ENCODE assay signal across 20 cellular contexts in genomic region chr1:15110867-15111230, GRCh38. TPM values are rescaled to one million over a fixed set of nuclear protein-coding genes. Genes with fewer than 3 reads are reported as not detected.
DNase-seq lines count a peak whose midpoint lies in the region; ATAC-seq, FAIRE-seq and TF ChIP-seq lines count a peak whose summit lies in the region.
"Had no signal": no experiment of that assay in that cellular context is flagged by ENCODE, and none has a peak within 500 bp of the region (broad histone marks: within the 10 kb centered on the region; RNA-seq: fewer than 3 reads in every experiment).

No MANE protein-coding gene starts in this region.

- no peaks in the 10 kb centered on the region for H3K9me3 Mint-ChIP-seq in GM23338
- no peaks in the 10 kb centered on the region for H3K9me3 Mint-ChIP-seq in natural killer cell treated with Interleukin-12 subunit alpha and Interleukin-12 subunit beta and Interleukin-15 and Interleukin-18, amount 100 ng/mL, for 72 hours
- H3K9me3 Mint-ChIP-seq: CD14-positive monocyte had no signal

- H4K20me1 ChIP-seq in GM23338 (replicated peaks; ENCODE audit: insufficient read depth) (no peaks in the 10 kb centered on the region), K562 (replicated peaks; ENCODE audit: control insufficient read depth, insufficient read depth, low read length) (peaks cover 4% of the 10 kb centered on the region; the same call in 1 of the 2 replicates)

- H3K27me3 Mint-ChIP-seq in GM23338 (ENCODE audit: insufficient read depth, low read depth, poor library complexity) = peaks cover 8% of the 10 kb centered on the region
- H3K27me3 Mint-ChIP-seq in natural killer cell treated with Interleukin-12 subunit alpha and Interleukin-12 subunit beta and Interleukin-15 and Interleukin-18, amount 100 ng/mL, for 72 hours = peaks cover 0 to 3% of the 10 kb centered on the region in 2 donors

- peak; percentile 59 for ATAC-seq in GM23338
- ATAC-seq in K562 = no peak
- no peak for ATAC-seq in natural killer cell treated with Interleukin-12 subunit alpha and Interleukin-12 subunit beta and Interleukin-15 and Interleukin-18, amount 100 ng/mL, for 72 hours
- ATAC-seq: GM12878 had no signal

- no peaks in the 10 kb centered on the region for H3K9me2 ChIP-seq in GM23338 (ENCODE audit: insufficient read depth)

- H3K36me3 Mint-ChIP-seq in GM23338 (ENCODE audit: low read depth) = no peaks in the 10 kb centered on the region
- H3K36me3 Mint-ChIP-seq in natural killer cell treated with Interleukin-12 subunit alpha and Interleukin-12 subunit beta and Interleukin-15 and Interleukin-18, amount 100 ng/mL, for 72 hours = no peaks in the 10 kb centered on the region
- H3K36me3 Mint-ChIP-seq: CD14-positive monocyte had no signal

- DNase-seq in ELF-1 (ENCODE audit: low read depth, low spot score) (peak; percentile 62), GM23338 (ENCODE audit: low spot score) (peak; percentile 63), K562 (ENCODE audit: extremely low read depth in 1 of 4, low spot score in 3 of 4) (peak in 2 of 4 experiments; percentile 30 to 37), iPS-NIHi11 (ENCODE audit: low spot score) (peak; percentile 61), tibial nerve (ENCODE audit: low spot score in 2 of 2) (no peak), SW 1271 (lab: John Stamatoyannopoulos, UW) (no peak), NCI-H1092 treated with DMSO at 0.1 percent for 48 hours (lab: John Stamatoyannopoulos, UW) (no peak)
- no peak for DNase-seq in natural killer cell treated with Interleukin-12 subunit alpha and Interleukin-12 subunit beta and Interleukin-15 and Interleukin-18, amount 100 ng/mL, for 72 hours (ENCODE audit: low spot score)
- DNase-seq: AML-193, GOT3, Kasumi-1, NCI-H1105 treated with DMSO at 0.1 percent for 48 hours, NCI-H1694 treated with DMSO at 0.1 percent for 48 hours, NCI-H2107, NCI-H345 had no signal

- POLR2A ChIA-PET in K562 (lab: Yijun Ruan, JAX) = no interaction called here

- no peaks in the 10 kb centered on the region for H3K79me2 ChIP-seq in GM23338 (replicated peaks; ENCODE audit: insufficient read depth)
- no peaks in the 10 kb centered on the region for H3K79me2 ChIP-seq in K562 (ENCODE audit: control insufficient read depth, insufficient read depth, low read length)

- peak; percentile 60 to 69 for TF ChIP-seq CTCF in GM23338 (conservative IDR thresholded peaks at IDR 0.05; ENCODE audit: low read depth in 2 of 2)
- peak in 2 of 3 experiments; percentile 35 to 37; a peak in 4 of 6 replicates for TF ChIP-seq CTCF in K562 (IDR thresholded peaks at IDR 0.05 in 2 of 3, conservative IDR thresholded peaks at IDR 0.05 in 1 of 3; ENCODE audit: insufficient read depth in 2 of 3, low read depth in 1 of 3, low read length in 3 of 3)
- no peak for TF ChIP-seq CTCF in tibial nerve (IDR thresholded peaks at IDR 0.05)

- H3K9ac ChIP-seq in K562 (ENCODE audit: insufficient read depth in 1 of 2, low read depth in 2 of 2, low read length in 2 of 2) = no peak overlapping the region

- no peak for FAIRE-seq in K562 (lab: Jason Lieb, UNC)
- FAIRE-seq: G401.6, GM12878, GM18507 had no signal

- CTCF ChIA-PET in K562 (lab: Yijun Ruan, JAX; ENCODE audit: low intra/inter-chr PET ratio) = no interaction called here

- in situ Hi-C loops in K562 (cut with MboI) = no loop called here

- TF ChIP-seq POLR2A in K562 (conservative IDR thresholded peaks at IDR 0.05) (no peak), tibial nerve (IDR thresholded peaks at IDR 0.05) (no peak)

- H3K4me1 ChIP-seq in GM23338 (ENCODE audit: insufficient read depth) (peaks cover 26% of the 10 kb centered on the region), K562 (replicated peaks in 1 of 2; ENCODE audit: control insufficient read depth in 2 of 2, insufficient read depth in 2 of 2, low read length in 2 of 2) (no peaks in the 10 kb centered on the region), tibial nerve (no peaks in the 10 kb centered on the region)
- H3K4me1 ChIP-seq: SJSA1 had no signal

- H3K27ac Mint-ChIP-seq in GM23338 = no peak overlapping the region; the same call in 1 of the 2 replicates
- H3K27ac Mint-ChIP-seq in natural killer cell treated with Interleukin-12 subunit alpha and Interleukin-12 subunit beta and Interleukin-15 and Interleukin-18, amount 100 ng/mL, for 72 hours = no peak overlapping the region
- H3K27ac Mint-ChIP-seq: CD14-positive monocyte had no signal

- no peaks in the 10 kb centered on the region for H3K27me3 ChIP-seq in GM23338 (ENCODE audit: insufficient read depth)
- peaks cover 21 to 36% of the 10 kb centered on the region in 2 experiments for H3K27me3 ChIP-seq in K562 (ENCODE audit: control insufficient read depth in 2 of 2, insufficient read depth in 2 of 2, low read length in 2 of 2)
- no peaks in the 10 kb centered on the region for H3K27me3 ChIP-seq in tibial nerve
- H3K27me3 ChIP-seq: SJSA1 had no signal

- H3K27ac ChIP-seq in GM23338 (ENCODE audit: low read depth) (no peak overlapping the region), K562 (ENCODE audit: extremely low read depth, low read depth, low read length) (no peak overlapping the region), tibial nerve (no peak overlapping the region)
- H3K27ac ChIP-seq: SJSA1 had no signal

- H3K9me1 ChIP-seq in K562 (ENCODE audit: control insufficient read depth, insufficient read depth, low read length) = no peaks in the 10 kb centered on the region

- TF ChIP-seq EP300 in K562 (IDR thresholded peaks at IDR 0.05; ENCODE audit: low read length) (no peak), tibial nerve (IDR thresholded peaks at IDR 0.05) (no peak)

- no peak overlapping the region for H3K4me3 Mint-ChIP-seq in GM23338
- no peak overlapping the region for H3K4me3 Mint-ChIP-seq in natural killer cell treated with Interleukin-12 subunit alpha and Interleukin-12 subunit beta and Interleukin-15 and Interleukin-18, amount 100 ng/mL, for 72 hours
- H3K4me3 Mint-ChIP-seq: CD14-positive monocyte had no signal

- intact Hi-C loops in K562 (cut with micrococcal nuclease) = no loop called here

- peak in 1 of 2 experiments; percentile 43; a peak in 2 of 4 replicates for TF ChIP-seq RAD21 in K562 (CRISPR knock-in tag; conservative IDR thresholded peaks at IDR 0.05 in 1 of 2, IDR thresholded peaks at IDR 0.05 in 1 of 2)

- H3K4me2 ChIP-seq in GM23338 (peak overlapping the region; percentile 48; the same call in 1 of the 2 replicates), K562 (ENCODE audit: insufficient read depth, low read length) (no peak overlapping the region)

- H3K9me3 ChIP-seq in K562 (replicated peaks; ENCODE audit: control insufficient read depth, insufficient read depth, low read depth, low read length) (no peaks in the 10 kb centered on the region), tibial nerve (no peaks in the 10 kb centered on the region)
- H3K9me3 ChIP-seq: SJSA1 had no signal

- no peak overlapping the region for H3K4me3 ChIP-seq in GM23338
- H3K4me3 ChIP-seq in K562 = no peak overlapping the region
- no peak overlapping the region for H3K4me3 ChIP-seq in tibial nerve
- H3K4me3 ChIP-seq: GM12878, SJSA1 had no signal

- peaks cover 6% of the 10 kb centered on the region; the same call in 1 of the 2 replicates for H3F3A ChIP-seq in GM23338 (replicated peaks; ENCODE audit: low read depth)

- H3K36me3 ChIP-seq in GM23338 (ENCODE audit: insufficient read depth) (no peaks in the 10 kb centered on the region), K562 (ENCODE audit: control insufficient read depth, insufficient read depth, low read length) (no peaks in the 10 kb centered on the region), tibial nerve (no peaks in the 10 kb centered on the region)
- H3K36me3 ChIP-seq: SJSA1 had no signal

- no TSS peak for BruUV-seq in K562 (replicated peaks; lab: Mats Ljungman, UMichigan)

- H3K4me1 Mint-ChIP-seq in GM23338 = peaks cover 40% of the 10 kb centered on the region
- H3K4me1 Mint-ChIP-seq in natural killer cell treated with Interleukin-12 subunit alpha and Interleukin-12 subunit beta and Interleukin-15 and Interleukin-18, amount 100 ng/mL, for 72 hours (ENCODE audit: low read depth in 2 of 2) = peaks cover 5 to 7% of the 10 kb centered on the region in 2 donors

- peak overlapping the region; percentile 47; the same call in 1 of the 2 replicates for H2AFZ ChIP-seq in GM23338
- no peak overlapping the region for H2AFZ ChIP-seq in K562 (ENCODE audit: low read depth, low read length)

- WGBS in K562 (ENCODE audit: insufficient coverage, low coverage, missing lambda C conversion rate) = 3% methylated on average over 2 of the region's 2 CpGs
- 72 to 76% methylated on average over 2 of the region's 2 CpGs for WGBS in tibial nerve, 2 donors

TF ChIP-seq in K562, 482 proteins besides CTCF, POLR2A, EP300 and RAD21 (continues in another document):
- no peak for TF ChIP-seq SMARCE1 (IDR thresholded peaks at IDR 0.05)

RNA-seq across cellular contexts. Expression of gene TMEM51, which starts 42.7 kb away (rescaled TPM):
- 5.2 and 7.9 TPM in 2 replicates for total RNA-seq in GM23338 (2014; rRNA removed; shearing (Covaris generic))
- polyA plus RNA-seq in GM23338 (2016; fragmentation: Nextera tagmentation; extraction: Ambion mirVana) (4.0 and 4.7 TPM in 2 replicates), K562 (2011; rRNA removed) (0.13 and 0.49 TPM in 2 replicates), K562 (2014; fragmentation: Illumina TruSeq; extraction: Trizol) (0.88 and 0.94 TPM in 2 replicates), K562 (2014; fragmentation: Nextera tagmentation; extraction: Ambion mirVana) (under 1 TPM; 0.06 to 0.07 TPM), K562 (2014; rRNA removed) (0.62 and 1.4 TPM in 2 replicates)
- total RNA-seq in K562 (2011; cell fraction: chromatin; rRNA removed; ENCODE audit: low replicate concordance) = not detected in 2 replicates
- 0.50 and 0.53 TPM in 2 replicates for total RNA-seq in K562 (2011; cell fraction: nucleolus; rRNA removed)
- total RNA-seq in K562 (2011; cell fraction: nucleoplasm; rRNA removed) = 0.37 TPM in 1 of 2 replicates, not detected in the other
- total RNA-seq in K562 (2014; rRNA removed) (0.95 and 1.1 TPM in 2 replicates), K562 (2014; rRNA removed; fragmentation: Illumina TruSeq; extraction: Trizol) (0.16 and 0.55 TPM in 2 replicates), K562 (2015; rRNA removed; fragmentation: Illumina TruSeq; extraction: Trizol) (0.58 and 0.64 TPM in 2 replicates), K562 (2021) (0.80 and 1.0 TPM in 2 replicates), tibial nerve (10 to 100 TPM in 3 of 4 donors, 1 to 10 TPM in 1; 9.3 to 14.1 (median 11.6) TPM)
- 0.33 and 0.47 TPM in 2 replicates for polyA plus RNA-seq in K562 (2011; cell fraction: cytosol; rRNA removed)
- polyA plus RNA-seq in K562 (2011; cell fraction: nucleus; rRNA removed) = 0.21 and 0.34 TPM in 2 replicates
- polyA plus RNA-seq in K562 (2012) = 1.5 and 1.7 TPM in 2 replicates
- polyA minus RNA-seq in K562 (2011; rRNA and poly(A)+ RNA removed) = 0.15 TPM in 1 of 2 replicates, not detected in the other
- 0.73 TPM in 1 of 2 replicates, not detected in the other for polyA minus RNA-seq in K562 (2011; cell fraction: cytosol; rRNA and poly(A)+ RNA removed)
- 0.44 TPM in 1 of 2 replicates, not detected in the other for polyA minus RNA-seq in K562 (2011; cell fraction: nucleus; rRNA and poly(A)+ RNA removed)
- total RNA-seq in natural killer cell treated with Interleukin-12 subunit alpha and Interleukin-12 subunit beta and Interleukin-15 and Interleukin-18, amount 100 ng/mL, for 72 hours = not detected

Comparison
In these comparisons a context has a peak if more than half of its experiments do, and no peak if none do; other contexts are left out.
1. DNase-seq: peak in ELF-1 (single experiment), GM23338 (single experiment) and iPS-NIHi11 (single experiment); none in natural killer cell treated with Interleukin-12 subunit alpha and Interleukin-12 subunit beta and Interleukin-15 and Interleukin-18, amount 100 ng/mL, for 72 hours (single experiment), tibial nerve (0 of 2), SW 1271 (0 of 2) and NCI-H1092 treated with DMSO at 0.1 percent for 48 hours (single experiment).
2. CTCF ChIP-seq: peak in GM23338 (2 of 2) and K562 (2 of 3); none in tibial nerve (0 of 5).